Comparison of ENCODE assay signal across 13 cellular contexts in genomic region chrX:40550069-40550468, GRCh38. TPM values are rescaled to one million over a fixed set of nuclear protein-coding genes. Genes with fewer than 3 reads are reported as not detected.
DNase-seq lines count a peak whose midpoint lies in the region; ATAC-seq and TF ChIP-seq lines count a peak whose summit lies in the region.
"Had no signal": no experiment of that assay in that cellular context is flagged by ENCODE, and none has a peak within 500 bp of the region (broad histone marks: within the 10 kb centered on the region; RNA-seq: fewer than 3 reads in every experiment).

No MANE protein-coding gene starts in this region.

- H3K36me3 ChIP-seq in H7 (replicated peaks; ENCODE audit: control insufficient read depth, insufficient read depth, low read length) = no peaks in the 10 kb centered on the region

- H3K9me3 Mint-ChIP-seq in natural killer cell = no peaks in the 10 kb centered on the region
- H3K9me3 Mint-ChIP-seq: activated T-cell treated with anti-CD3 and anti-CD28 coated beads, Interleukin-2, amount 50 U/mL, for 24 hours had no signal

- H3K4me3 Mint-ChIP-seq in natural killer cell = no peak overlapping the region
- H3K4me3 Mint-ChIP-seq: activated T-cell treated with anti-CD3 and anti-CD28 coated beads, Interleukin-2, amount 50 U/mL, for 24 hours had no signal

- DNase-seq in left ventricle myocardium superior = peak; percentile 37
- no peak for DNase-seq in Right ventricle myocardium inferior (ENCODE audit: missing footprints)
- DNase-seq in NCI-H2227 treated with DMSO at 0.1 percent for 48 hours (lab: John Stamatoyannopoulos, UW) = peak; percentile 67
- no peak for DNase-seq in NOMO-1 treated with dmso at 0.1 percent for 144 hours (lab: John Stamatoyannopoulos, UW; ENCODE audit: unreplicated experiment)
- DNase-seq in H7 = no peak
- no peak for DNase-seq in AG08395 (ENCODE audit: low spot score)
- no peak for DNase-seq in natural killer cell
- DNase-seq: activated CD4-positive, alpha-beta T cell treated with anti-CD3 and anti-CD28 coated beads for 1 hour; activated T-cell treated with anti-CD3 and anti-CD28 coated beads, Interleukin-2, amount 50 U/mL, for 24 hours; Calu3; trophoblast cell had no signal

- intact Hi-C loops in left ventricle myocardium superior (cut with micrococcal nuclease) (no loop called here), Right ventricle myocardium inferior (cut with DNase I) (no loop called here), natural killer cell (cut with micrococcal nuclease) (no loop called here)

- H3K4me1 Mint-ChIP-seq in natural killer cell = no peaks in the 10 kb centered on the region

- no peak overlapping the region for H3K27ac Mint-ChIP-seq in natural killer cell
- H3K27ac Mint-ChIP-seq: activated T-cell treated with anti-CD3 and anti-CD28 coated beads, Interleukin-2, amount 50 U/mL, for 24 hours had no signal

- H3K4me3 ChIP-seq in H7 (ENCODE audit: insufficient read depth, low read depth, low read length) = no peak overlapping the region
- H3K4me3 ChIP-seq: dorsolateral prefrontal cortex had no signal

- no peaks in the 10 kb centered on the region for H3K36me3 Mint-ChIP-seq in natural killer cell

- no peaks in the 10 kb centered on the region for H3K27me3 ChIP-seq in H7 (ENCODE audit: control insufficient read depth, insufficient read depth, low read length)

- ATAC-seq in left ventricle myocardium superior (no peak), Right ventricle myocardium inferior (no peak), SK-N-SH treated with all-trans-retinoic acid at 6 μM for 48 hours (peak; percentile 54), natural killer cell (no peak)

- TF ChIP-seq CTCF in natural killer cell (IDR thresholded peaks at IDR 0.05) = no peak

- H3K27me3 Mint-ChIP-seq in natural killer cell (ENCODE audit: low read depth in 2 of 2) = peaks cover 3 to 10% of the 10 kb centered on the region in 2 donors

TF ChIP-seq in SK-N-SH treated with all-trans-retinoic acid at 6 μM for 48 hours, 23 proteins besides CTCF, POLR2A, EP300 and RAD21:
- 0 out of 2 replicates have a peak, but pooled peaks have one; percentile 23 for TF ChIP-seq TCF4 (CRISPR knock-in tag; IDR thresholded peaks at IDR 0.05; ENCODE audit: borderline replicate concordance)
- TF ChIP-seq ZNF70 (CRISPR knock-in tag; IDR thresholded peaks at IDR 0.05) = no peak

RNA-seq across cellular contexts. Expression of gene ATP6AP2, which starts 30.7 kb away (rescaled TPM):
- 42.9 TPM for total RNA-seq in left ventricle myocardium superior
- total RNA-seq in Right ventricle myocardium inferior = 43.5 TPM
- 112 and 113 TPM in 2 replicates for total RNA-seq in H7 (2014; rRNA removed; shearing (Covaris generic))
- 100 to 1,000 TPM in 1 of 3 donors, 10 to 100 TPM in 2; 94.3 to 102 (median 99.9) TPM for total RNA-seq in natural killer cell

Comparison
In these comparisons a context has a peak if more than half of its experiments do, and no peak if none do; other contexts are left out.
1. DNase-seq: peak in left ventricle myocardium superior (single experiment) and NCI-H2227 treated with DMSO at 0.1 percent for 48 hours (single experiment); none in Right ventricle myocardium inferior (single experiment), NOMO-1 treated with dmso at 0.1 percent for 144 hours (single experiment), H7 (single experiment), AG08395 (single experiment) and natural killer cell (single experiment).